In genomic region chr4:106315476-106315967, GRCh38 we compare ENCODE assay signal across 8 cellular contexts. TPM values are rescaled to one million over a fixed set of nuclear protein-coding genes. Genes with fewer than 3 reads are reported as not detected.
DNase-seq lines count a peak whose midpoint lies in the region; ATAC-seq lines count a peak whose summit lies in the region.

No MANE protein-coding gene starts in this region.

- WGBS in adipose tissue, 3 donors, result 0 to 1% (median 0%) methylated on average over 13 of the region's 13 CpGs

- H3K27ac ChIP-seq in adipose tissue (ENCODE audit: low read depth, low read length), result peak overlapping the region; percentile 30

- DNase-seq in activated gamma-delta T cell treated with Interleukin-2 at 50 U/mL for 16 hours (peak; percentile 30), activated gamma-delta T cell (lab: John Stamatoyannopoulos, UW) (no peak), NCI-H146 (lab: John Stamatoyannopoulos, UW) (peak; percentile 76), iris pigment epithelial cell (ENCODE audit: low read depth) (peak; percentile 37), D341Med (ENCODE audit: low spot score) (no peak)
- peak; percentile 23 for DNase-seq in stimulated activated CD8-positive, alpha-beta memory T cell treated with anti-CD3 and anti-CD28 coated beads, Interleukin-12 subunit alpha, Interleukin-12 subunit beta, amount 100 ng/mL, for 1 hour (ENCODE audit: low read depth)

- peak; percentile 26 for ATAC-seq in HG02610 (IDR thresholded peaks at IDR 0.05; ENCODE audit: unreplicated experiment)

RNA-seq across cellular contexts. Expression of gene TBCK, which starts 0.5 kb away (rescaled TPM):
- 10 to 100 TPM in 1 of 3 donors, 1 to 10 TPM in 2; 6.4 to 14.2 (median 9.2) TPM for polyA plus RNA-seq in adipose tissue

RNA-seq across cellular contexts. Expression of gene AIMP1, which starts 0.8 kb away (rescaled TPM):
- polyA plus RNA-seq in adipose tissue, result 10 to 100 TPM; 16.5 to 22.1 (median 18.9) TPM

RNA-seq across cellular contexts. Expression of gene GIMD1, which starts 53.1 kb away (rescaled TPM):
- polyA plus RNA-seq in adipose tissue, result not detected

Comparison
In these comparisons a context has a peak if more than half of its experiments do, and no peak if none do; other contexts are left out.
1. DNase-seq: peak in activated gamma-delta T cell treated with Interleukin-2 at 50 U/mL for 16 hours (single experiment), NCI-H146 (single experiment), iris pigment epithelial cell (single experiment) and stimulated activated CD8-positive, alpha-beta memory T cell treated with anti-CD3 and anti-CD28 coated beads, Interleukin-12 subunit alpha, Interleukin-12 subunit beta, amount 100 ng/mL, for 1 hour (single experiment); none in activated gamma-delta T cell (single experiment) and D341Med (single experiment).